In the genomic region with DNA sequence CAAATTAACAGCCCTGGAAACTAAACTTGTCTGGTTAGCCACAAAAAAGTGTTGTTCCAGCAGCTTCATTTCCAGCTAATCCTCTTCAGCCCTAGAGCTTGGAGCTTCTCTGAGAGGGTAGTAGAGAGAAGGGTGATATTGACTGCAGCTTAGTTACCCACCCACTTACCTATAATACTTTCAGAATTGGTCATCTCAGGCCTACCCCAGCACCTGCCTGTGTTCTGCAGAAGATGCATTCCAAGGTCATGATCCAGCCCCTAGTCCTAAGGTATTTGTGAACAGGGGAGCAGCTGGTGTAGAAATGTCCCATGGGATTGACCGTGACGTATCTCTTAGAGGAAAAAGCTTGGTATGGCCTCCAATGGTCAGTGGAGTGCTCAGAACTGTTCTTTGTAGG, we compare ENCODE assay signal across 23 cellular contexts.
DNase-seq lines count a peak whose midpoint lies in the region; ATAC-seq and TF ChIP-seq lines count a peak whose summit lies in the region.
"Had no signal": no experiment of that assay in that cellular context is flagged by ENCODE, and none has a peak within 500 bp of the region (broad histone marks: within the 10 kb centered on the region; RNA-seq: fewer than 3 reads in every experiment).

No MANE protein-coding gene starts in this region.

- RAD21 ChIA-PET in HCT116 (lab: Charles Lee; ENCODE audit: low non-redundant PET in 1 of 2, low total read pairs in 2 of 2, uncharacterized antibody in 2 of 2, unreplicated experiment in 2 of 2): no interaction called here

- H3K4me1 ChIP-seq in HCT116 (ENCODE audit: control insufficient read depth in 1 of 2, insufficient read depth in 2 of 2, low read length in 2 of 2): peaks cover 3 to 21% of the 10 kb centered on the region in 2 experiments; a peak in 2 of 4 replicates
- H3K4me1 ChIP-seq in PC-9 (replicated peaks; ENCODE audit: insufficient read depth): peaks cover 6% of the 10 kb centered on the region; the same call in 1 of the 2 replicates
- H3K4me1 ChIP-seq in hepatocyte (ENCODE audit: insufficient read depth): peaks cover 7% of the 10 kb centered on the region

- H2AFZ ChIP-seq in HCT116 (ENCODE audit: low read depth, low read length, poor library complexity, severe bottlenecking) (no peak overlapping the region), PC-9 (no peak overlapping the region), hepatocyte (no peak overlapping the region)

- no peak overlapping the region for H3K9ac ChIP-seq in HCT116 (ENCODE audit: low read length)

- CTCF ChIA-PET in HCT116 (lab: Charles Lee): no interaction called here
- CTCF ChIA-PET in PC-9 (lab: Charles Lee): no interaction called here

- no peaks in the 10 kb centered on the region for H3K9me3 ChIP-seq in HCT116 (ENCODE audit: control insufficient read depth in 1 of 2, insufficient read depth in 1 of 2, low read depth in 1 of 2, low read length in 2 of 2)
- no peaks in the 10 kb centered on the region for H3K9me3 ChIP-seq in PC-9 (ENCODE audit: insufficient read depth, low read depth)
- no peaks in the 10 kb centered on the region for H3K9me3 ChIP-seq in hepatocyte (ENCODE audit: low read depth)
- H3K9me3 ChIP-seq: esophagus muscularis mucosa, gastroesophageal sphincter, tibial artery had no signal

- TF ChIP-seq CTCF in HCT116 (IDR thresholded peaks at IDR 0.05 in 2 of 3, conservative IDR thresholded peaks at IDR 0.05 in 1 of 3; ENCODE audit: borderline replicate concordance in 1 of 3, insufficient read depth in 1 of 3, low read depth in 2 of 3, low read length in 2 of 3) (no peak), PC-9 (conservative IDR thresholded peaks at IDR 0.05) (no peak), hepatocyte (IDR thresholded peaks at IDR 0.05; ENCODE audit: poor library complexity) (no peak)

- no peak for TF ChIP-seq RAD21 in HCT116 (IDR thresholded peaks at IDR 0.05; ENCODE audit: low read depth)

- H3K79me2 ChIP-seq in HCT116 (ENCODE audit: insufficient read depth, low read length) (no peaks in the 10 kb centered on the region), PC-9 (ENCODE audit: low read depth) (no peaks in the 10 kb centered on the region), hepatocyte (no peaks in the 10 kb centered on the region)

- H3K4me3 ChIP-seq in HCT116 (replicated peaks in 1 of 2; ENCODE audit: low read depth in 1 of 2, low read length in 2 of 2) (no peak overlapping the region), PC-9 (no peak overlapping the region), hepatocyte (no peak overlapping the region)
- H3K4me3 ChIP-seq: esophagus muscularis mucosa, gastroesophageal sphincter, lung, tibial artery had no signal

- POLR2A ChIA-PET in HCT116 (lab: Charles Lee): no interaction called here
- POLR2A ChIA-PET in PC-9 (lab: Charles Lee; ENCODE audit: unreplicated experiment): interaction anchor here (0.6 to 0.7 kb wide), 2 partner anchors 40 to 73 kb away, joined by 4 read pairs; no protein-coding TSS in a partner anchor

- H3K27me3 ChIP-seq in HCT116 (ENCODE audit: insufficient read depth, low read length): no peaks in the 10 kb centered on the region
- no peaks in the 10 kb centered on the region for H3K27me3 ChIP-seq in PC-9 (ENCODE audit: insufficient read depth, low read depth)
- H3K27me3 ChIP-seq in hepatocyte: no peaks in the 10 kb centered on the region
- H3K27me3 ChIP-seq: esophagus muscularis mucosa, gastroesophageal sphincter, tibial artery had no signal

- no peak for DNase-seq in HCT116 (ENCODE audit: low read depth, low spot score)
- DNase-seq in PC-9: peak; percentile 21 to 69
- peak; percentile 80 for DNase-seq in kidney tubule cell (ENCODE audit: low spot score)
- DNase-seq in NK-92 (lab: John Stamatoyannopoulos, UW; ENCODE audit: unreplicated experiment): no peak
- no peak for DNase-seq in NCI-H1930 (lab: John Stamatoyannopoulos, UW)
- no peak for DNase-seq in hepatocyte (ENCODE audit: low spot score)
- DNase-seq: activated CD4-positive, CD25-positive, alpha-beta regulatory T cell treated with anti-CD3 and anti-CD28 coated beads, Interleukin-2, amount 50 U/mL, for 72 hours; CD4-positive, CD25-positive, alpha-beta regulatory T cell; cerebellar nuclear complex; effector CD4-positive, alpha-beta T cell; KBM-7; kidney; NCI-H774; nucleus accumbens; SHP77; small intestine; stimulated activated naive CD4-positive, alpha-beta T cell; SW 1271; tibial artery had no signal

- no peaks in the 10 kb centered on the region for H3F3A ChIP-seq in PC-9 (ENCODE audit: insufficient read depth, low read depth)

- H3K27ac ChIP-seq in HCT116 (ENCODE audit: low read depth, low read length) (no peak overlapping the region), PC-9 (no peak overlapping the region), hepatocyte (no peak overlapping the region)
- H3K27ac ChIP-seq: esophagus muscularis mucosa, gastroesophageal sphincter, tibial artery had no signal

- ATAC-seq in GM21381 (IDR thresholded peaks at IDR 0.05; ENCODE audit: unreplicated experiment): peak; percentile 39
- peak; percentile 62; the same call in 1 of the 2 replicates for ATAC-seq in HCT116
- ATAC-seq: gastroesophageal sphincter had no signal

- BruUV-seq in HCT116 (replicated peaks; lab: Mats Ljungman, UMichigan) (no TSS peak), PC-9 (replicated peaks; lab: Mats Ljungman, UMichigan) (no TSS peak)

- TF ChIP-seq POLR2A in HCT116 (IDR thresholded peaks at IDR 0.05; ENCODE audit: borderline replicate concordance, extremely low read depth, insufficient read depth, insufficient read length): no peak

- H3K4me2 ChIP-seq in HCT116 (ENCODE audit: low read length): no peak overlapping the region; the same call in 1 of the 2 replicates
- H3K4me2 ChIP-seq in PC-9: no peak overlapping the region
- H3K4me2 ChIP-seq in hepatocyte: no peak overlapping the region

- H3K36me3 ChIP-seq in HCT116 (ENCODE audit: control insufficient read depth in 1 of 2, insufficient read depth in 2 of 2, low read length in 2 of 2) (no peaks in the 10 kb centered on the region), PC-9 (ENCODE audit: low read depth) (no peaks in the 10 kb centered on the region), hepatocyte (replicated peaks; ENCODE audit: insufficient read depth, low read depth) (no peaks in the 10 kb centered on the region)
- H3K36me3 ChIP-seq: esophagus muscularis mucosa, gastroesophageal sphincter, tibial artery had no signal

- no peaks in the 10 kb centered on the region for H4K20me1 ChIP-seq in HCT116 (ENCODE audit: insufficient read depth)
- no peaks in the 10 kb centered on the region for H4K20me1 ChIP-seq in PC-9 (ENCODE audit: insufficient read depth)
- H4K20me1 ChIP-seq in hepatocyte (ENCODE audit: insufficient read depth, poor library complexity, severe bottlenecking): no peaks in the 10 kb centered on the region

- H3K9me2 ChIP-seq in HCT116 (ENCODE audit: insufficient read depth) (no peaks in the 10 kb centered on the region), PC-9 (ENCODE audit: insufficient read depth) (no peaks in the 10 kb centered on the region), hepatocyte (replicated peaks; ENCODE audit: insufficient read depth) (no peaks in the 10 kb centered on the region)

- intact Hi-C loops in HCT116 (cut with micrococcal nuclease): no loop called here
- intact Hi-C loops in PC-9 (cut with micrococcal nuclease; ENCODE audit: unreplicated experiment): no loop called here

- 67% methylated on average over 2 of the region's 2 CpGs for WGBS in hepatocyte (ENCODE audit: low lambda C conversion rate, missing lambda C conversion rate)

TF ChIP-seq in HCT116, 20 proteins besides CTCF, POLR2A, EP300 and RAD21:
- TF ChIP-seq ZFX (IDR thresholded peaks at IDR 0.05): no peak
- TF ChIP-seq FOSL1 (IDR thresholded peaks at IDR 0.05; ENCODE audit: low read depth): no peak
- TF ChIP-seq CEBPB (IDR thresholded peaks at IDR 0.05; ENCODE audit: low read depth): no peak
- TF ChIP-seq SP1 (IDR thresholded peaks at IDR 0.05; ENCODE audit: low read depth): no peak
- TF ChIP-seq SRF (IDR thresholded peaks at IDR 0.05; ENCODE audit: low read depth): no peak
- no peak for TF ChIP-seq YY1 (IDR thresholded peaks at IDR 0.05; ENCODE audit: extremely low read depth, insufficient replicate concordance, low read depth, low read length)
- no peak for TF ChIP-seq SIN3A (IDR thresholded peaks at IDR 0.05; ENCODE audit: low read depth)
- TF ChIP-seq EGR1 (IDR thresholded peaks at IDR 0.05; ENCODE audit: low read depth): no peak
- TF ChIP-seq JUND (IDR thresholded peaks at IDR 0.05): no peak
- TF ChIP-seq, protein P1, sequence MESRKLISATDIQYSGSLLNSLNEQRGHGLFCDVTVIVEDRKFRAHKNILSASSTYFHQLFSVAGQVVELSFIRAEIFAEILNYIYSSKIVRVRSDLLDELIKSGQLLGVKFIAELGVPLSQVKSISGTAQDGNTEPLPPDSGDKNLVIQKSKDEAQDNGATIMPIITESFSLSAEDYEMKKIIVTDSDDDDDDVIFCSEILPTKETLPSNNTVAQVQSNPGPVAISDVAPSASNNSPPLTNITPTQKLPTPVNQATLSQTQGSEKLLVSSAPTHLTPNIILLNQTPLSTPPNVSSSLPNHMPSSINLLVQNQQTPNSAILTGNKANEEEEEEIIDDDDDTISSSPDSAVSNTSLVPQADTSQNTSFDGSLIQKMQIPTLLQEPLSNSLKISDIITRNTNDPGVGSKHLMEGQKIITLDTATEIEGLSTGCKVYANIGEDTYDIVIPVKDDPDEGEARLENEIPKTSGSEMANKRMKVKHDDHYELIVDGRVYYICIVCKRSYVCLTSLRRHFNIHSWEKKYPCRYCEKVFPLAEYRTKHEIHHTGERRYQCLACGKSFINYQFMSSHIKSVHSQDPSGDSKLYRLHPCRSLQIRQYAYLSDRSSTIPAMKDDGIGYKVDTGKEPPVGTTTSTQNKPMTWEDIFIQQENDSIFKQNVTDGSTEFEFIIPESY (IDR thresholded peaks at IDR 0.05; ENCODE audit: extremely low read depth, insufficient replicate concordance, low read length): no peak

Comparison
In these comparisons a context has a peak if more than half of its experiments do, and no peak if none do; other contexts are left out.
1. DNase-seq: peak in PC-9 (2 of 2) and kidney tubule cell (single experiment); none in HCT116 (single experiment), NK-92 (single experiment), NCI-H1930 (0 of 2) and hepatocyte (single experiment).